18 cellular contexts compared by ENCODE assay signal in the genomic region with DNA sequence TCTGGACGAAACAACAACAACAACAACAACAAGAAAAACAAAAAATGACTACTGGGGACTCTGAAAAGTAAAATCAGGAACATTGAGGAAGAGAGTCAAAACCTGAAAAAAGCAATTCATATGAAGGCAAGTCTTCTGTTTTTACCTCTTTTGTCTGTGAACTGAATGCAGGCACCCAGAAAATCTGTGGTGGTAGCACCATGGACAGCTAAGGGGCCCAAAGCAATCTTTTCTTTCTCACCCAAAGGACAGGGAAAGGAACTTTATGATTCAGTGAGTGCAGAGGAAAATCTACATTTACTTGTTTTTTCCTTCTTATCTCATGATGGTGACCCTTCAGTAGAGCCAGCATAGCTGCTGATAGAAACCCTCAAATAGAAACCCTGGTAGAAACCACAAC. TPM values are rescaled to one million over a fixed set of nuclear protein-coding genes. Genes with fewer than 3 reads are reported as not detected.
DNase-seq lines count a peak whose midpoint lies in the region; ATAC-seq, FAIRE-seq and TF ChIP-seq lines count a peak whose summit lies in the region.
"Had no signal": no experiment of that assay in that cellular context is flagged by ENCODE, and none has a peak within 500 bp of the region (broad histone marks: within the 10 kb centered on the region; RNA-seq: fewer than 3 reads in every experiment).

No MANE protein-coding gene starts in this region.

- DNase-seq in A549 (ENCODE audit: low read depth in 1 of 2, low spot score in 1 of 2) (no peak), GM12878 (ENCODE audit: low read depth, low spot score) (no peak), DMS79 (lab: John Stamatoyannopoulos, UW) (no peak), tibial nerve (ENCODE audit: low spot score in 2 of 2) (no peak)
- DNase-seq: 8988T; C1 segment of cervical spinal cord; Calu3; CD4-positive, alpha-beta memory T cell; COR-L47; DMS53; DND-41; H7; HCEC 1CT had no signal

- no peak for TF ChIP-seq CTCF in A549 (IDR thresholded peaks at IDR 0.05)
- no peak for TF ChIP-seq CTCF in HEK293 (tag by site-specific recombination; IDR thresholded peaks at IDR 0.05)
- TF ChIP-seq CTCF in GM12878 (IDR thresholded peaks at IDR 0.05 in 2 of 3, conservative IDR thresholded peaks at IDR 0.05 in 1 of 3; ENCODE audit: control insufficient read depth in 2 of 3, extremely low read depth in 1 of 3, insufficient read depth in 1 of 3, low read depth in 3 of 3, low read length in 3 of 3): no peak
- no peak for TF ChIP-seq CTCF in tibial nerve (IDR thresholded peaks at IDR 0.05)

- 5% methylated on average over 1 of the region's 1 CpG for WGBS in A549 (ENCODE audit: missing lambda C conversion rate)
- WGBS in GM12878 (ENCODE audit: insufficient coverage, insufficient replicate concordance, low lambda C conversion rate, missing lambda C conversion rate): 18% methylated on average over 1 of the region's 1 CpG
- WGBS in tibial nerve, 2 donors: 78 to 80% methylated on average over 1 of the region's 1 CpG

- POLR2A ChIA-PET in A549 (lab: Yijun Ruan, JAX) (no interaction called here), HEK293 (lab: Yijun Ruan, JAX) (no interaction called here), GM12878 (lab: Charles Lee) (no interaction called here)

- intact Hi-C loops in GM12878 (cut with micrococcal nuclease; ENCODE audit: unreplicated experiment): no loop called here

- CTCF ChIA-PET in A549 (lab: Yijun Ruan, JAX): interaction anchor here (8.7 kb wide), 1 partner anchor 13 kb away, joined by 54 read pairs; no protein-coding TSS in a partner anchor
- CTCF ChIA-PET in HEK293 (lab: Yijun Ruan, JAX): interaction anchor here (0.6 kb wide), 1 partner anchor 28 kb away, joined by 3 read pairs; no protein-coding TSS in a partner anchor
- CTCF ChIA-PET in GM12878 (lab: Yijun Ruan, JAX): no interaction called here

- no peaks in the 10 kb centered on the region for H3K79me2 ChIP-seq in GM12878 (ENCODE audit: control insufficient read depth, insufficient read depth, low read length)

- TF ChIP-seq RAD21 in A549 (conservative IDR thresholded peaks at IDR 0.05 in 1 of 2, IDR thresholded peaks at IDR 0.05 in 1 of 2): no peak
- TF ChIP-seq RAD21 in GM12878 (IDR thresholded peaks at IDR 0.05; ENCODE audit: insufficient read depth, low read depth, low read length): no peak

- in situ Hi-C loops in GM12878 (cut with MboI): no loop called here

- TF ChIP-seq EP300 in A549 (IDR thresholded peaks at IDR 0.05): no peak
- TF ChIP-seq EP300 in GM12878 (IDR thresholded peaks at IDR 0.05; ENCODE audit: borderline replicate concordance in 1 of 2, control insufficient read depth in 1 of 2, low read depth in 2 of 2, low read length in 2 of 2): no peak
- no peak for TF ChIP-seq EP300 in tibial nerve (IDR thresholded peaks at IDR 0.05)

- no peak overlapping the region for H3K27ac ChIP-seq in A549
- no peak overlapping the region for H3K27ac ChIP-seq in HEK293 (ENCODE audit: extremely low read depth, low read depth, low read length)
- no peak overlapping the region for H3K27ac ChIP-seq in GM12878 (ENCODE audit: control insufficient read depth, insufficient read depth)
- no peak overlapping the region for H3K27ac ChIP-seq in tibial nerve

- RAD21 ChIA-PET in GM12878 (lab: Charles Lee; ENCODE audit: unreplicated experiment): no interaction called here

- H3K4me2 ChIP-seq in A549 (no peak overlapping the region), GM12878 (ENCODE audit: control insufficient read depth, insufficient read depth) (no peak overlapping the region)

- no peak for ATAC-seq in A549
- no peak for ATAC-seq in GM12878
- no peak for ATAC-seq in GM18907 (IDR thresholded peaks at IDR 0.05; ENCODE audit: unreplicated experiment)

- no peak for FAIRE-seq in A549 (lab: Jason Lieb, UNC)
- no peak for FAIRE-seq in GM12878 (lab: Jason Lieb, UNC)
- FAIRE-seq: G401.6, H1 had no signal

- H3K4me3 ChIP-seq in A549: no peak overlapping the region
- no peak overlapping the region for H3K4me3 ChIP-seq in HEK293 (ENCODE audit: low read depth, low read length)
- no peak overlapping the region for H3K4me3 ChIP-seq in GM12878
- no peak overlapping the region for H3K4me3 ChIP-seq in tibial nerve

- H3K9me3 ChIP-seq in A549 (peaks cover 5% of the 10 kb centered on the region; the same call in 1 of the 3 replicates), HEK293 (ENCODE audit: control insufficient read depth, insufficient read depth, low read depth, low read length) (no peaks in the 10 kb centered on the region; the same call in 1 of the 2 replicates), GM12878 (replicated peaks; ENCODE audit: control insufficient read depth, insufficient read depth, low read length) (no peaks in the 10 kb centered on the region), tibial nerve (peaks cover 0 to 23% (median 0%) of the 10 kb centered on the region in 4 donors)

- no peaks in the 10 kb centered on the region for H3K36me3 ChIP-seq in HEK293 (ENCODE audit: control insufficient read depth in 2 of 2, insufficient read depth in 1 of 2, low read length in 2 of 2)
- no peaks in the 10 kb centered on the region for H3K36me3 ChIP-seq in GM12878 (ENCODE audit: control insufficient read depth in 2 of 2, insufficient read depth in 2 of 2, low read length in 1 of 2)
- no peaks in the 10 kb centered on the region for H3K36me3 ChIP-seq in tibial nerve

- BruUV-seq in GM12878 (replicated peaks; lab: Mats Ljungman, UMichigan): no TSS peak

- H3K27me3 ChIP-seq in GM12878 (replicated peaks in 1 of 2; ENCODE audit: control insufficient read depth in 2 of 2, insufficient read depth in 2 of 2, low read length in 1 of 2): no peaks in the 10 kb centered on the region; a peak in 1 of 4 replicates
- no peaks in the 10 kb centered on the region for H3K27me3 ChIP-seq in tibial nerve

- H3K4me1 ChIP-seq in A549: no peaks in the 10 kb centered on the region
- H3K4me1 ChIP-seq in HEK293 (ENCODE audit: control insufficient read depth, insufficient read depth, low read length): no peaks in the 10 kb centered on the region
- no peaks in the 10 kb centered on the region for H3K4me1 ChIP-seq in GM12878 (ENCODE audit: control insufficient read depth, insufficient read depth, low read length)
- H3K4me1 ChIP-seq in tibial nerve: no peaks in the 10 kb centered on the region

- H4K20me1 ChIP-seq in GM12878 (ENCODE audit: control insufficient read depth, insufficient read depth): no peaks in the 10 kb centered on the region

- H3K9ac ChIP-seq in GM12878 (ENCODE audit: control insufficient read depth, insufficient read depth, low read length): no peak overlapping the region

- SMC1A ChIA-PET in GM12878 (lab: Charles Lee; ENCODE audit: uncharacterized antibody, unreplicated experiment): no interaction called here

- TF ChIP-seq POLR2A in A549 (IDR thresholded peaks at IDR 0.05; ENCODE audit: low read length) (no peak), GM12878 (IDR thresholded peaks at IDR 0.05; ENCODE audit: low read depth, low read length) (no peak), tibial nerve (IDR thresholded peaks at IDR 0.05) (no peak)

- H2AFZ ChIP-seq in GM12878 (ENCODE audit: control insufficient read depth, low read depth, low read length): no peak overlapping the region

TF ChIP-seq in A549, 52 proteins besides CTCF, POLR2A, EP300 and RAD21 (continues in another document):
- no peak for TF ChIP-seq NPAS2 (CRISPR knock-in tag; IDR thresholded peaks at IDR 0.05; ENCODE audit: borderline replicate concordance)

RNA-seq across cellular contexts. Expression of a gene that starts 10.4 kb away (rescaled TPM):
- polyA plus RNA-seq in A549 (2011; rRNA removed) (not detected in 2 replicates), A549 (2017; fragmentation: RNase III; extraction: RNeasy Plus Mini Kit Qiagen cat#74134 plus additional on column Dnase treatment) (not detected in 3 replicates), GM12878 (2011; rRNA removed) (not detected in 2 replicates), GM12878 (2014; fragmentation: Illumina TruSeq; extraction: Trizol) (not detected in 2 replicates), GM12878 (2014; fragmentation: Nextera tagmentation; extraction: Ambion mirVana) (under 1 TPM in 1 of 2 experiments, not detected in 1; 0.11 TPM), GM12878 (2014; rRNA removed) (not detected in 2 replicates), GM12878 (2016; fragmentation: Nextera tagmentation; extraction: Ambion mirVana) (not detected)
- polyA plus RNA-seq in A549 (2012; cell fraction: cytosol; rRNA removed): not detected in 2 replicates
- polyA plus RNA-seq in A549 (2012; cell fraction: nucleus; rRNA removed): not detected in 2 replicates
- polyA minus RNA-seq in A549 (2011; rRNA and poly(A)+ RNA removed): not detected in 2 replicates
- 0.06 TPM in 1 of 2 replicates, not detected in the other for total RNA-seq in GM12878 (2013; cell fraction: nucleolus; rRNA removed)
- total RNA-seq in GM12878 (2014; rRNA removed) (not detected in 2 replicates), GM12878 (2014; rRNA removed; fragmentation: Illumina TruSeq; extraction: Trizol) (not detected in 2 replicates), GM12878 (2021) (not detected in 2 replicates), tibial nerve (1 to 10 TPM in 1 of 4 donors, under 1 TPM in 3; 0.39 to 4.8 (median 0.66) TPM)
- not detected for polyA plus RNA-seq in GM12878 (2011; ENCODE audit: low read depth)
- 0.02 TPM in 1 of 2 replicates, not detected in the other for polyA plus RNA-seq in GM12878 (2011; cell fraction: cytosol; rRNA removed)
- polyA plus RNA-seq in GM12878 (2011; cell fraction: nucleus; rRNA removed): 0.01 TPM in 1 of 2 replicates, not detected in the other
- not detected in 2 replicates for polyA plus RNA-seq in GM12878 (2012)
- not detected in 2 replicates for polyA minus RNA-seq in GM12878 (2011; rRNA and poly(A)+ RNA removed)
- polyA minus RNA-seq in GM12878 (2011; cell fraction: cytosol; rRNA and poly(A)+ RNA removed): not detected in 2 replicates
- polyA minus RNA-seq in GM12878 (2011; cell fraction: nucleus; rRNA and poly(A)+ RNA removed): not detected in 2 replicates
- total RNA-seq: Calu3; CD4-positive, alpha-beta memory T cell had no signal
- polyA plus RNA-seq: BJ had no signal
